In the genomic region with DNA sequence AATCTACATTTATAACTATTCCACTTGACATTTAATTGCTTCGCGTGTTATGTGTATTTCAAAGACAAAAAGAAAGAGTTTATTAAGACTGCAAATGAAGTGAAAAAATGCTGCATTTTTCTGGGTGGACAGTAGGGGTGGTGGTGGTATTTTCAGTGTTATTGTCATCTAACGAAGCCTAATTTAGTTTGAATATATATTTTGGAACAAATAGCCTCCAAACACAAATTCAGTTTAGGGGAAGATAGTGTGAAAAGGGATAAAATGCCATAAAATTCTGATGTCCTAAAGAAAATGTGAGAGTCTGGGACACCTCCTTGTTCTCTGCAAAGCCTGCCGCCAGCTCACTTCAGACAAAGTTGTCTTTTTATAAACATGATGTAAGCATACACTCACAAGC, we compare ENCODE assay signal across 18 cellular contexts.
DNase-seq lines count a peak whose midpoint lies in the region; ATAC-seq, FAIRE-seq and TF ChIP-seq lines count a peak whose summit lies in the region.
"Had no signal": no experiment of that assay in that cellular context is flagged by ENCODE, and none has a peak within 500 bp of the region (broad histone marks: within the 10 kb centered on the region; RNA-seq: fewer than 3 reads in every experiment).

No MANE protein-coding gene starts in this region.

- ATAC-seq in DND-41 (ENCODE audit: insufficient read depth, low read depth): no peak
- ATAC-seq in GM21360 (IDR thresholded peaks at IDR 0.05; ENCODE audit: unreplicated experiment): no peak
- ATAC-seq: WTC11 had no signal

- H3K36me3 ChIP-seq in DND-41 (ENCODE audit: insufficient read depth, low read length): no peaks in the 10 kb centered on the region
- H3K36me3 ChIP-seq in MM.1S (replicated peaks; ENCODE audit: insufficient read depth, low read length): no peaks in the 10 kb centered on the region
- no peaks in the 10 kb centered on the region for H3K36me3 ChIP-seq in hepatocyte (replicated peaks; ENCODE audit: insufficient read depth, low read depth)
- H3K36me3 ChIP-seq: adrenal gland had no signal

- H3K27me3 ChIP-seq in DND-41 (ENCODE audit: insufficient read depth, low read length, poor library complexity): no peaks in the 10 kb centered on the region
- H3K27me3 ChIP-seq in MM.1S (replicated peaks; ENCODE audit: insufficient read depth, low read length): no peaks in the 10 kb centered on the region
- H3K27me3 ChIP-seq in hepatocyte: no peaks in the 10 kb centered on the region
- H3K27me3 ChIP-seq: adrenal gland had no signal

- H3K9me2 ChIP-seq in MM.1S (replicated peaks; ENCODE audit: insufficient read depth, low read length) (no peaks in the 10 kb centered on the region), hepatocyte (replicated peaks; ENCODE audit: insufficient read depth) (no peaks in the 10 kb centered on the region)

- no peaks in the 10 kb centered on the region for H3K4me1 ChIP-seq in DND-41 (ENCODE audit: insufficient read depth, low read length)
- no peaks in the 10 kb centered on the region for H3K4me1 ChIP-seq in MM.1S (ENCODE audit: low read length)
- no peaks in the 10 kb centered on the region for H3K4me1 ChIP-seq in hepatocyte (ENCODE audit: insufficient read depth)
- H3K4me1 ChIP-seq: adrenal gland had no signal

- no peaks in the 10 kb centered on the region for H3F3A ChIP-seq in MM.1S (ENCODE audit: insufficient read depth, low read length)

- 85% methylated on average over 4 of the region's 4 CpGs for WGBS in hepatocyte (ENCODE audit: low lambda C conversion rate, missing lambda C conversion rate)

- no peak overlapping the region for H3K9ac ChIP-seq in DND-41 (ENCODE audit: low read depth, low read length)
- H3K9ac ChIP-seq in MM.1S (ENCODE audit: low read length): no peak overlapping the region

- H2AFZ ChIP-seq in DND-41 (ENCODE audit: low read depth, low read length) (no peak overlapping the region), MM.1S (ENCODE audit: low read length) (no peak overlapping the region), hepatocyte (no peak overlapping the region)

- H3K4me2 ChIP-seq in DND-41 (ENCODE audit: insufficient read depth, low read length): no peak overlapping the region
- no peak overlapping the region for H3K4me2 ChIP-seq in MM.1S (ENCODE audit: low read depth, low read length)
- no peak overlapping the region for H3K4me2 ChIP-seq in hepatocyte

- H3K4me3 ChIP-seq in DND-41 (ENCODE audit: low read depth in 1 of 2, low read length in 2 of 2) (no peak overlapping the region), MM.1S (ENCODE audit: low read length) (no peak overlapping the region), choroid plexus epithelial cell (ENCODE audit: low read depth, low read length) (no peak overlapping the region), hepatocyte (no peak overlapping the region)
- H3K4me3 ChIP-seq: adrenal gland had no signal

- DNase-seq in DND-41 (no peak), MM.1S (no peak), choroid plexus epithelial cell (ENCODE audit: low read depth) (peak; percentile 25), midbrain (lab: John Stamatoyannopoulos, UW) (peak; percentile 12), C1 segment of cervical spinal cord (lab: John Stamatoyannopoulos, UW) (no peak), frontal cortex (ENCODE audit: low spot score in 2 of 2) (no peak), hepatocyte (ENCODE audit: low spot score) (no peak)
- DNase-seq: activated CD8-positive, alpha-beta memory T cell treated with anti-CD3 and anti-CD28 coated beads for 24 hours; adrenal gland; DMS153; IMR-90; NCI-H1048; NCI-H2081 treated with DMSO at 0.1 percent for 48 hours; NCI-H526; nephron progenitor cell; RPMI8226 had no signal

- no peaks in the 10 kb centered on the region for H3K79me2 ChIP-seq in DND-41 (ENCODE audit: insufficient read depth, low read length)
- no peaks in the 10 kb centered on the region for H3K79me2 ChIP-seq in MM.1S (ENCODE audit: low read length)
- H3K79me2 ChIP-seq in hepatocyte: no peaks in the 10 kb centered on the region

- TF ChIP-seq CTCF in DND-41 (IDR thresholded peaks at IDR 0.05; ENCODE audit: borderline replicate concordance, extremely low read depth, low read length, poor library complexity, severe bottlenecking): peak; percentile 20
- TF ChIP-seq CTCF in MM.1S (IDR thresholded peaks at IDR 0.05; ENCODE audit: low read length): peak; percentile 12; the same call in 1 of the 2 replicates
- TF ChIP-seq CTCF in choroid plexus epithelial cell (conservative IDR thresholded peaks at IDR 0.05; ENCODE audit: low read depth, low read length): peak; percentile 49
- TF ChIP-seq CTCF in hepatocyte (IDR thresholded peaks at IDR 0.05; ENCODE audit: poor library complexity): no peak

- no peak for FAIRE-seq in frontal cortex (lab: Jason Lieb, UNC)

- H4K20me1 ChIP-seq in DND-41 (ENCODE audit: insufficient read depth, low read length): no peaks in the 10 kb centered on the region
- no peaks in the 10 kb centered on the region for H4K20me1 ChIP-seq in MM.1S (ENCODE audit: insufficient read depth, low read length)
- no peaks in the 10 kb centered on the region for H4K20me1 ChIP-seq in hepatocyte (ENCODE audit: insufficient read depth, poor library complexity, severe bottlenecking)

- H3K27ac ChIP-seq in DND-41 (ENCODE audit: low read length) (no peak overlapping the region), MM.1S (ENCODE audit: low read length) (no peak overlapping the region), hepatocyte (no peak overlapping the region)
- H3K27ac ChIP-seq: adrenal gland had no signal

- H3K9me3 ChIP-seq in DND-41 (ENCODE audit: insufficient read depth, low read length, severe bottlenecking) (no peaks in the 10 kb centered on the region), MM.1S (replicated peaks; ENCODE audit: insufficient read depth, low read length) (no peaks in the 10 kb centered on the region), hepatocyte (ENCODE audit: low read depth) (no peaks in the 10 kb centered on the region)
- H3K9me3 ChIP-seq: adrenal gland had no signal

Comparison
In these comparisons a context has a peak if more than half of its experiments do, and no peak if none do; other contexts are left out.
1. DNase-seq: peak in choroid plexus epithelial cell (single experiment) and midbrain (single experiment); none in DND-41 (single experiment), MM.1S (single experiment), C1 segment of cervical spinal cord (0 of 14), frontal cortex (0 of 2) and hepatocyte (single experiment).